ENCODE assay signal across 15 cellular contexts in genomic region chr19:5083547-5083965, GRCh38.
DNase-seq lines count a peak whose midpoint lies in the region; ATAC-seq and TF ChIP-seq lines count a peak whose summit lies in the region.
"Had no signal": no experiment of that assay in that cellular context is flagged by ENCODE, and none has a peak within 500 bp of the region (broad histone marks: within the 10 kb centered on the region; RNA-seq: fewer than 3 reads in every experiment).

No MANE protein-coding gene starts in this region.

- peak; percentile 50 for ATAC-seq in Right ventricle myocardium superior (ENCODE audit: poor library complexity)

- H3K27ac ChIP-seq in tibial nerve (peak overlapping the region; percentile 13 to 71 (median 46)), caudate nucleus (ENCODE audit: low read depth, low read length) (no peak overlapping the region)
- H3K27ac ChIP-seq: thoracic aorta had no signal

- no peak for TF ChIP-seq POLR2A in tibial nerve (IDR thresholded peaks at IDR 0.05)

- peaks cover 69% of the 10 kb centered on the region for H3K36me3 ChIP-seq in adipocyte (ENCODE audit: control insufficient read depth, insufficient read depth, low read length, severe bottlenecking)
- peaks cover 0 to 90% (median 0%) of the 10 kb centered on the region in 3 donors for H3K36me3 ChIP-seq in tibial nerve

- peak overlapping the region; percentile 21 for H3K27ac Mint-ChIP-seq in mesothelial cell of epicardium
- H3K27ac Mint-ChIP-seq: activated naive CD4-positive, alpha-beta T cell treated with anti-CD3 and anti-CD28 coated beads, Interleukin-2, amount 50 U/mL, for 24 hours; T-helper 1 cell treated with Interleukin-12 subunit alpha and Interleukin-12 subunit beta and Interleukin-4 antibody, amounts not matched to agents 30 μg/mL and 1 μg/mL, for 36 hours had no signal

- H3K36me3 Mint-ChIP-seq in mesothelial cell of epicardium = peaks cover 27% of the 10 kb centered on the region

- 28 to 43% methylated on average over 11 to 12 of the region's 13 CpGs for WGBS in tibial nerve, 2 donors

- H3K9me3 Mint-ChIP-seq in mesothelial cell of epicardium = no peaks in the 10 kb centered on the region
- H3K9me3 Mint-ChIP-seq: activated naive CD4-positive, alpha-beta T cell treated with anti-CD3 and anti-CD28 coated beads, Interleukin-2, amount 50 U/mL, for 24 hours; CD14-positive monocyte; T-helper 1 cell treated with Interleukin-12 subunit alpha and Interleukin-12 subunit beta and Interleukin-4 antibody, amounts not matched to agents 30 μg/mL and 1 μg/mL, for 36 hours had no signal

- H3K9ac ChIP-seq in adipocyte (ENCODE audit: low read length) = peak overlapping the region; percentile 64

- intact Hi-C loops in Right ventricle myocardium superior (cut with DNase I) = no loop called here

- H3K27me3 Mint-ChIP-seq in mesothelial cell of epicardium (ENCODE audit: low read depth) = no peaks in the 10 kb centered on the region
- H3K27me3 Mint-ChIP-seq: activated naive CD4-positive, alpha-beta T cell treated with anti-CD3 and anti-CD28 coated beads, Interleukin-2, amount 50 U/mL, for 24 hours had no signal

- no peak for DNase-seq in adipocyte (ENCODE audit: low read depth)
- peak; percentile 67 for DNase-seq in Right ventricle myocardium superior
- no peak for DNase-seq in mesothelial cell of epicardium (ENCODE audit: low spot score in 2 of 2, unreplicated experiment in 2 of 2)
- DNase-seq in tibial nerve (ENCODE audit: low spot score in 2 of 2) = peak in 1 of 2 donors; percentile 41
- no peak for DNase-seq in A172 (ENCODE audit: low spot score)
- DNase-seq in caudate nucleus (lab: John Stamatoyannopoulos, UW) = no peak
- DNase-seq in occipital lobe (lab: John Stamatoyannopoulos, UW) = no peak
- DNase-seq: activated CD4-positive, alpha-beta T cell treated with anti-CD3 and anti-CD28 coated beads for 1 hour; NCI-H526 treated with DMSO at 0.1 percent for 48 hours; RPMI8226 had no signal

- no peak for TF ChIP-seq EP300 in tibial nerve (IDR thresholded peaks at IDR 0.05)

- TF ChIP-seq CTCF in mesothelial cell of epicardium (IDR thresholded peaks at IDR 0.05; ENCODE audit: unreplicated experiment) = no peak
- TF ChIP-seq CTCF in tibial nerve (IDR thresholded peaks at IDR 0.05) = no peak

- H3K4me3 ChIP-seq in adipocyte (ENCODE audit: low read length) (no peak overlapping the region), tibial nerve (no peak overlapping the region)
- H3K4me3 ChIP-seq: lung, thoracic aorta had no signal

- H3K9me3 ChIP-seq in adipocyte (ENCODE audit: control insufficient read depth, low read length) (no peaks in the 10 kb centered on the region), tibial nerve (no peaks in the 10 kb centered on the region)
- H3K9me3 ChIP-seq: thoracic aorta had no signal

- peaks cover 13% of the 10 kb centered on the region for H3K4me1 ChIP-seq in adipocyte (ENCODE audit: control insufficient read depth, insufficient read depth, low read length)
- peaks cover 0 to 17% (median 4%) of the 10 kb centered on the region in 4 donors for H3K4me1 ChIP-seq in tibial nerve

- H3K27me3 ChIP-seq in adipocyte (replicated peaks; ENCODE audit: control insufficient read depth, insufficient read depth, low read length) (no peaks in the 10 kb centered on the region), tibial nerve (no peaks in the 10 kb centered on the region)

- H3K4me3 Mint-ChIP-seq in mesothelial cell of epicardium = no peak overlapping the region
- H3K4me3 Mint-ChIP-seq: activated naive CD4-positive, alpha-beta T cell treated with anti-CD3 and anti-CD28 coated beads, Interleukin-2, amount 50 U/mL, for 24 hours; CD14-positive monocyte; T-helper 1 cell treated with Interleukin-12 subunit alpha and Interleukin-12 subunit beta and Interleukin-4 antibody, amounts not matched to agents 30 μg/mL and 1 μg/mL, for 36 hours had no signal

- H3K4me1 Mint-ChIP-seq in mesothelial cell of epicardium = peaks cover 14% of the 10 kb centered on the region
- H3K4me1 Mint-ChIP-seq: activated naive CD4-positive, alpha-beta T cell treated with anti-CD3 and anti-CD28 coated beads, Interleukin-2, amount 50 U/mL, for 24 hours; CD14-positive monocyte had no signal
